14 cellular contexts compared by ENCODE assay signal in genomic region chr15:79881254-79881653, GRCh38.
"Had no signal": no experiment of that assay in that cellular context is flagged by ENCODE, and none has a peak within 500 bp of the region (broad histone marks: within the 10 kb centered on the region; RNA-seq: fewer than 3 reads in every experiment).

No MANE protein-coding gene starts in this region.

- H3K4me1 ChIP-seq: gastroesophageal sphincter, sigmoid colon had no signal

- DNase-seq: activated CD4-positive, alpha-beta T cell treated with anti-CD3 and anti-CD28 coated beads, Interleukin-2, amount 50 U/mL, for 4 hours; activated gamma-delta T cell; activated T-cell treated with anti-CD3 and anti-CD28 coated beads, Interleukin-2, amount 50 U/mL, for 4 hours; kidney; left ventricle myocardium inferior; mesenchymal stem cell; sigmoid colon; stimulated activated CD4-positive, alpha-beta T cell treated with anti-CD3 and anti-CD28 coated beads, Interleukin-12 subunit alpha, Interleukin-12 subunit beta, amount 100 ng/mL, for 4 hours; stimulated activated naive CD4-positive, alpha-beta T cell; substantia nigra; trophoblast cell had no signal

- H3K27me3 ChIP-seq: gastroesophageal sphincter, sigmoid colon had no signal

- H3K27ac ChIP-seq: gastroesophageal sphincter, left ventricle myocardium inferior, sigmoid colon had no signal

- FAIRE-seq: astrocyte, kidney had no signal

- ATAC-seq: activated CD4-positive, CD25-positive, alpha-beta regulatory T cell treated with anti-CD3 and anti-CD28 coated beads, Interleukin-2, amount 50 U/mL, for 24 hours; activated T-cell treated with anti-CD3 and anti-CD28 coated beads, Interleukin-2, amount 50 U/mL, for 4 hours; gastroesophageal sphincter had no signal

- H3K4me3 ChIP-seq: gastroesophageal sphincter, left ventricle myocardium inferior, sigmoid colon had no signal
